8 cellular contexts compared by ENCODE assay signal in genomic region chr15:65832549-65833364, GRCh38. TPM values are rescaled to one million over a fixed set of nuclear protein-coding genes. Genes with fewer than 3 reads are reported as not detected.
DNase-seq lines count a peak whose midpoint lies in the region; TF ChIP-seq lines count a peak whose summit lies in the region.

No MANE protein-coding gene starts in this region.

- H3F3A ChIP-seq in SK-N-SH (replicated peaks; ENCODE audit: insufficient read depth), result peaks cover 13% of the 10 kb centered on the region

- TF ChIP-seq POLR2A in NB4 (IDR thresholded peaks at IDR 0.05; ENCODE audit: extremely low read depth, insufficient read length), result no peak

- peaks cover 23% of the 10 kb centered on the region for H3K4me1 Mint-ChIP-seq in glutamatergic neuron (ENCODE audit: low read depth, unreplicated experiment)

- no peaks in the 10 kb centered on the region for H3K36me3 ChIP-seq in SK-N-SH (replicated peaks in 1 of 2; ENCODE audit: control insufficient read depth in 1 of 2, insufficient read depth in 2 of 2, low read length in 1 of 2)
- no peaks in the 10 kb centered on the region for H3K36me3 ChIP-seq in adipocyte (ENCODE audit: control insufficient read depth, insufficient read depth, low read length, severe bottlenecking)
- H3K36me3 ChIP-seq in thymus (ENCODE audit: control insufficient read depth, insufficient read depth), result no peaks in the 10 kb centered on the region

- H3K27me3 ChIP-seq in SK-N-SH (ENCODE audit: insufficient read depth) (no peaks in the 10 kb centered on the region), adipocyte (replicated peaks; ENCODE audit: control insufficient read depth, insufficient read depth, low read length) (no peaks in the 10 kb centered on the region), thymus (ENCODE audit: control insufficient read depth, insufficient read depth) (no peaks in the 10 kb centered on the region)

- no peaks in the 10 kb centered on the region for H3K79me2 ChIP-seq in SK-N-SH (ENCODE audit: insufficient read depth)

- H3K4me2 ChIP-seq in SK-N-SH, result peak overlapping the region; percentile 33

- H3K9ac ChIP-seq in SK-N-SH (no peak overlapping the region), adipocyte (ENCODE audit: low read length) (peak overlapping the region; percentile 78)

- H3K4me1 ChIP-seq in SK-N-SH (ENCODE audit: control insufficient read depth in 1 of 2, insufficient read depth in 2 of 2, low read depth in 1 of 2, low read length in 1 of 2) (peaks cover 9 to 15% of the 10 kb centered on the region in 2 experiments; a peak in 3 of 4 replicates), adipocyte (ENCODE audit: control insufficient read depth, insufficient read depth, low read length) (peaks cover 24% of the 10 kb centered on the region), thymus (ENCODE audit: control insufficient read depth, insufficient read depth, low read length) (peaks cover 13% of the 10 kb centered on the region)

- peak; percentile 15; the same call in 1 of the 2 replicates for TF ChIP-seq RAD21 in SK-N-SH (IDR thresholded peaks at IDR 0.05; ENCODE audit: low read length)

- DNase-seq in NB4 (ENCODE audit: low read depth), result peak; percentile 37
- peak; percentile 39 for DNase-seq in SK-N-SH
- DNase-seq in adipocyte (ENCODE audit: low read depth), result peak; percentile 97
- peak; percentile 46 for DNase-seq in glutamatergic neuron
- peak in 53 of 56 donors; percentile 5 to 84 (median 49) for DNase-seq in nucleus accumbens (lab: John Stamatoyannopoulos, UW)
- DNase-seq in OCI-M1 (lab: John Stamatoyannopoulos, UW), result no peak

- no peaks in the 10 kb centered on the region for H3K27me3 Mint-ChIP-seq in glutamatergic neuron (ENCODE audit: unreplicated experiment)

- no peaks in the 10 kb centered on the region for H4K20me1 ChIP-seq in SK-N-SH (ENCODE audit: insufficient read depth)

- H3K9me3 ChIP-seq in SK-N-SH (no peaks in the 10 kb centered on the region), adipocyte (ENCODE audit: control insufficient read depth, low read length) (no peaks in the 10 kb centered on the region), thymus (ENCODE audit: control insufficient read depth) (no peaks in the 10 kb centered on the region)

- WGBS in SK-N-SH (ENCODE audit: low lambda C conversion rate), result 48% methylated on average over 8 of the region's 8 CpGs
- WGBS in thymus, result 16% methylated on average over 8 of the region's 8 CpGs

- peak overlapping the region; percentile 65 for H2AFZ ChIP-seq in SK-N-SH (ENCODE audit: low read depth)

- H3K9me3 Mint-ChIP-seq in glutamatergic neuron (ENCODE audit: unreplicated experiment), result no peaks in the 10 kb centered on the region

- CTCF ChIA-PET in SK-N-SH (lab: Yijun Ruan, JAX), result interaction anchor here (0.7 to 6.6 kb wide), 9 partner anchors 9 to 195 kb away, joined by 4 to 65 read pairs (median 5); partner anchors contain the start of gene RAB11A

- TF ChIP-seq CTCF in NB4 (IDR thresholded peaks at IDR 0.05; ENCODE audit: low read depth, low read length) (no peak), SK-N-SH (IDR thresholded peaks at IDR 0.05) (peak; percentile 46), glutamatergic neuron (IDR thresholded peaks at IDR 0.05; ENCODE audit: partially characterized antibody, unreplicated experiment) (no peak)

- POLR2A ChIA-PET in SK-N-SH (lab: Yijun Ruan, JAX), result interaction anchor here (1.0 kb wide), 1 partner anchor 37 kb away, joined by 3 read pairs; the partner anchor contains the start of gene RAB11A

- peak overlapping the region; percentile 88 for H3K27ac Mint-ChIP-seq in glutamatergic neuron (ENCODE audit: unreplicated experiment)

- peak overlapping the region; percentile 19; the same call in 1 of the 2 replicates for H3K4me3 ChIP-seq in GM08714 (ENCODE audit: low read length)
- no peak overlapping the region for H3K4me3 ChIP-seq in NB4 (ENCODE audit: low read depth, low read length)
- H3K4me3 ChIP-seq in SK-N-SH (ENCODE audit: low read depth in 2 of 2, low read length in 1 of 2), result no peak overlapping the region
- H3K4me3 ChIP-seq in adipocyte (ENCODE audit: low read length), result peak overlapping the region; percentile 71
- H3K4me3 ChIP-seq in thymus (ENCODE audit: low read length), result peak overlapping the region; percentile 30

- H3K27ac ChIP-seq in SK-N-SH (ENCODE audit: low read depth in 2 of 2, low read length in 1 of 2), result peak overlapping the region; percentile 66 to 67
- H3K27ac ChIP-seq in thymus (ENCODE audit: low read depth), result peak overlapping the region; percentile 91

- no peaks in the 10 kb centered on the region for H3K9me2 ChIP-seq in SK-N-SH

- no peak for TF ChIP-seq EP300 in SK-N-SH (IDR thresholded peaks at IDR 0.05; ENCODE audit: borderline replicate concordance in 1 of 2, low read depth in 1 of 2, low read length in 1 of 2)

- no peaks in the 10 kb centered on the region for H3K36me3 Mint-ChIP-seq in glutamatergic neuron (ENCODE audit: unreplicated experiment)

- no peak overlapping the region for H3K4me3 Mint-ChIP-seq in glutamatergic neuron (ENCODE audit: unreplicated experiment)

TF ChIP-seq in SK-N-SH, 30 proteins besides CTCF, POLR2A, EP300 and RAD21:
- TF ChIP-seq NFIC (IDR thresholded peaks at IDR 0.05; ENCODE audit: borderline replicate concordance), result no peak
- TF ChIP-seq ELF1 (IDR thresholded peaks at IDR 0.05), result no peak
- TF ChIP-seq NRF1 (IDR thresholded peaks at IDR 0.05; ENCODE audit: low read depth, low read length), result no peak
- no peak for TF ChIP-seq RCOR1 (IDR thresholded peaks at IDR 0.05; ENCODE audit: low read length)
- TF ChIP-seq PBX3 (IDR thresholded peaks at IDR 0.05), result no peak
- no peak for TF ChIP-seq USF1 (IDR thresholded peaks at IDR 0.05; ENCODE audit: borderline replicate concordance, low read depth)
- TF ChIP-seq YY1 (IDR thresholded peaks at IDR 0.05; ENCODE audit: low read depth), result no peak
- TF ChIP-seq FOSL2 (IDR thresholded peaks at IDR 0.05; ENCODE audit: borderline replicate concordance, low read depth), result 0 out of 2 replicates have a peak, but pooled peaks have one; percentile 26
TF ChIP-seq in SK-N-SH: peak in this region for 1.

RNA-seq across cellular contexts. Expression of gene RAB11A, which starts 36.5 kb away (rescaled TPM):
- polyA plus RNA-seq in SK-N-SH (2012; rRNA removed) (293 and 352 TPM in 2 replicates), thymus (118 TPM)
- 463 and 510 TPM in 2 replicates for polyA plus RNA-seq in SK-N-SH (2012; cell fraction: cytosol; rRNA removed)
- polyA plus RNA-seq in SK-N-SH (2012; cell fraction: nucleus; rRNA removed), result 125 and 166 TPM in 2 replicates
- 197 TPM for total RNA-seq in glutamatergic neuron (ENCODE audit: unreplicated experiment)

RNA-seq across cellular contexts. Expression of gene DENND4A, which starts 40.7 kb away (rescaled TPM):
- 2.5 and 3.2 TPM in 2 replicates for polyA plus RNA-seq in SK-N-SH (2012; rRNA removed)
- 3.5 and 4.1 TPM in 2 replicates for polyA plus RNA-seq in SK-N-SH (2012; cell fraction: cytosol; rRNA removed)
- polyA plus RNA-seq in SK-N-SH (2012; cell fraction: nucleus; rRNA removed), result 2.8 and 6.6 TPM in 2 replicates
- 23.7 TPM for total RNA-seq in glutamatergic neuron (ENCODE audit: unreplicated experiment)
- polyA plus RNA-seq in thymus, result 15.9 TPM

Comparison
In these comparisons a context has a peak if more than half of its experiments do, and no peak if none do; other contexts are left out.
1. H3K4me3 ChIP-seq: peak in GM08714 (single experiment), adipocyte (single experiment) and thymus (single experiment); none in NB4 (single experiment) and SK-N-SH (0 of 2).